ENCODE assay signal across 8 cellular contexts in genomic region chr6:28280595-28281287, GRCh38. TPM values are rescaled to one million over a fixed set of nuclear protein-coding genes. Genes with fewer than 3 reads are reported as not detected.
DNase-seq lines count a peak whose midpoint lies in the region; ATAC-seq and TF ChIP-seq lines count a peak whose summit lies in the region.

No MANE protein-coding gene starts in this region.

- BruUV-seq in IMR-90 (replicated peaks; lab: Mats Ljungman, UMichigan) (no TSS peak), mammary epithelial cell (replicated peaks; lab: Mats Ljungman, UMichigan) (no TSS peak)

- dilution Hi-C loops in IMR-90 (cut with HindIII; ENCODE audit: low sequenced_read_pairs, unreplicated experiment) = no loop called here
- dilution Hi-C loops in mammary epithelial cell (cut with HindIII; ENCODE audit: low sequenced_read_pairs) = no loop called here

- H3K27ac ChIP-seq in ACC112 (ENCODE audit: low read depth, low read length) (no peak overlapping the region), IMR-90 (ENCODE audit: insufficient read depth, low read length) (no peak overlapping the region), mammary epithelial cell (ENCODE audit: insufficient read depth, low read depth, low read length) (peak overlapping the region; percentile 22)

- intact Hi-C loops in IMR-90 (cut with micrococcal nuclease) = loop anchor here (1.0 to 2.0 kb wide), 2 partner anchors 28 to 76 kb away; partner anchors contain the start of gene ZKSCAN4
- intact Hi-C loops in mammary epithelial cell (cut with micrococcal nuclease) = loop anchor here (1.0 to 5.0 kb wide), 3 partner anchors 28 to 77 kb away; partner anchors contain the start of genes ZKSCAN4 and ZSCAN9

- no peak for TF ChIP-seq RAD21 in IMR-90 (IDR thresholded peaks at IDR 0.05; ENCODE audit: low read length)

- no peak for TF ChIP-seq POLR2A in IMR-90 (IDR thresholded peaks at IDR 0.05; ENCODE audit: low read depth, low read length)

- no peaks in the 10 kb centered on the region for H3K27me3 ChIP-seq in ACC112 (ENCODE audit: insufficient read depth, low read length)
- H3K27me3 ChIP-seq in IMR-90 (ENCODE audit: control insufficient read depth, insufficient read depth, low read length) = no peaks in the 10 kb centered on the region
- no peaks in the 10 kb centered on the region for H3K27me3 ChIP-seq in mammary epithelial cell (ENCODE audit: insufficient read depth, low read length)
- no peaks in the 10 kb centered on the region for H3K27me3 ChIP-seq in mucosa of stomach (ENCODE audit: control insufficient read depth, insufficient read depth, low read length)

- H4K8ac ChIP-seq in IMR-90 (ENCODE audit: low read depth in 2 of 2, low read length in 2 of 2) = peak overlapping the region; percentile 93 to 94

- peak overlapping the region; percentile 67 for H2BK5ac ChIP-seq in IMR-90 (ENCODE audit: low read depth, low read length, poor library complexity, severe bottlenecking)

- H3K9me1 ChIP-seq in IMR-90 (ENCODE audit: insufficient read depth, low read length) = no peaks in the 10 kb centered on the region; the same call in 1 of the 2 replicates

- peak overlapping the region; percentile 93 for H3K4ac ChIP-seq in IMR-90 (ENCODE audit: low read depth, low read length)

- DNase-seq in IMR-90 (no peak), mammary epithelial cell (no peak), iPS-NIHi7 (ENCODE audit: extremely low spot score) (no peak), SKM-1 treated with dmso at 0.1 percent for 144 hours (lab: John Stamatoyannopoulos, UW; ENCODE audit: unreplicated experiment) (no peak), NCI-H2107 (lab: John Stamatoyannopoulos, UW) (no peak), SW 1271 (lab: John Stamatoyannopoulos, UW) (no peak)

- peak overlapping the region; percentile 95 for H4K5ac ChIP-seq in IMR-90 (ENCODE audit: low read depth, low read length)

- no peak for ATAC-seq in IMR-90 (ENCODE audit: low read depth)

- H2BK120ac ChIP-seq in IMR-90 (ENCODE audit: low read depth, low read length) = peak overlapping the region; percentile 61; the same call in 1 of the 2 replicates

- H3K9me3 ChIP-seq in IMR-90 (ENCODE audit: control insufficient read depth, insufficient read depth, low read length) (peaks cover 3% of the 10 kb centered on the region), mammary epithelial cell (replicated peaks; ENCODE audit: insufficient read depth, low read length) (no peaks in the 10 kb centered on the region), mucosa of stomach (ENCODE audit: control insufficient read depth, low read length) (no peaks in the 10 kb centered on the region)

- no peak overlapping the region; the same call in 1 of the 2 replicates for H3K18ac ChIP-seq in IMR-90 (ENCODE audit: low read depth, low read length)

- H3K4me3 ChIP-seq in ACC112 (ENCODE audit: low read depth, low read length) (peak overlapping the region; percentile 89), IMR-90 (ENCODE audit: insufficient read depth, low read depth, low read length) (peak overlapping the region; percentile 95), mammary epithelial cell (replicated peaks in 1 of 3; ENCODE audit: insufficient read depth in 1 of 3, low read depth in 2 of 3, low read length in 3 of 3) (peak overlapping the region; percentile 70 to 93 (median 70)), mucosa of stomach (ENCODE audit: low read length) (peak overlapping the region; percentile 27)

- H2BK20ac ChIP-seq in IMR-90 (ENCODE audit: low read depth, low read length) = no peak overlapping the region; the same call in 1 of the 2 replicates

- H4K91ac ChIP-seq in IMR-90 (ENCODE audit: insufficient read depth, low read depth, low read length) = peak overlapping the region; percentile 85; the same call in 1 of the 2 replicates

- H3K79me1 ChIP-seq in IMR-90 (ENCODE audit: low read depth in 1 of 2, low read length in 2 of 2) = peaks cover 15 to 25% of the 10 kb centered on the region in 2 experiments

- TF ChIP-seq CTCF in IMR-90 (conservative IDR thresholded peaks at IDR 0.05; ENCODE audit: low read depth, low read length) (no peak), mammary epithelial cell (conservative IDR thresholded peaks at IDR 0.05 in 1 of 2, IDR thresholded peaks at IDR 0.05 in 1 of 2; ENCODE audit: extremely low read depth in 1 of 2, insufficient read depth in 1 of 2, low read depth in 1 of 2, low read length in 2 of 2) (no peak)

- H3K36me3 ChIP-seq in ACC112 (ENCODE audit: insufficient read depth, low read length) (peaks cover 39% of the 10 kb centered on the region), IMR-90 (ENCODE audit: control insufficient read depth, insufficient read depth, low read length) (peaks cover 16% of the 10 kb centered on the region), mammary epithelial cell (ENCODE audit: insufficient read depth, low read length) (peaks cover 5% of the 10 kb centered on the region), mucosa of stomach (ENCODE audit: control insufficient read depth, insufficient read depth, low read length) (no peaks in the 10 kb centered on the region)

- H2AK5ac ChIP-seq in IMR-90 (ENCODE audit: low read depth, low read length) = no peak overlapping the region

- H3K9ac ChIP-seq in IMR-90 (ENCODE audit: low read depth, low read length) = peak overlapping the region; percentile 86
- H3K9ac ChIP-seq in mammary epithelial cell (ENCODE audit: insufficient read depth, low read length) = peak overlapping the region; percentile 70
- H3K9ac ChIP-seq in mucosa of stomach (ENCODE audit: low read length) = peak overlapping the region; percentile 66

- in situ Hi-C loops in IMR-90 (cut with MboI; ENCODE audit: low sequenced_read_pairs) (no loop called here), mammary epithelial cell (cut with MboI; ENCODE audit: low sequenced_read_pairs in 2 of 2) (no loop called here)

- H2BK15ac ChIP-seq in IMR-90 (ENCODE audit: low read depth, low read length) = no peak overlapping the region

- no CpG with 5 or more reads among the region's 3 CpGs for WGBS in IMR-90 (ENCODE audit: extremely low coverage in 2 of 2, insufficient read length in 1 of 2), 2 experiments
- WGBS in mammary epithelial cell (ENCODE audit: low coverage, missing lambda C conversion rate) = 43% methylated on average over 3 of the region's 3 CpGs

- H3K4me2 ChIP-seq in IMR-90 (ENCODE audit: low read depth, low read length) (peak overlapping the region; percentile 94), mammary epithelial cell (ENCODE audit: insufficient read depth, low read depth, low read length) (peak overlapping the region; percentile 93)

- H3K79me2 ChIP-seq in ACC112 (ENCODE audit: control insufficient read depth, insufficient read depth, low read length, unreplicated experiment) = peaks cover 14% of the 10 kb centered on the region
- H3K79me2 ChIP-seq in mammary epithelial cell (ENCODE audit: insufficient read depth, low read length) = peaks cover 15% of the 10 kb centered on the region

- POLR2A ChIA-PET in IMR-90 (lab: Charles Lee; ENCODE audit: unreplicated experiment) = interaction anchor here (1.0 kb wide), 1 partner anchor 31 kb away, joined by 5 read pairs; no protein-coding TSS in a partner anchor

- H2AFZ ChIP-seq in ACC112 (ENCODE audit: low read length, unreplicated experiment) = peak overlapping the region; percentile 71
- H2AFZ ChIP-seq in IMR-90 (replicated peaks; ENCODE audit: low read length, poor library complexity) = peak overlapping the region; percentile 98
- H2AFZ ChIP-seq in mammary epithelial cell (ENCODE audit: low read depth, low read length) = peak overlapping the region; percentile 98

- H3K14ac ChIP-seq in IMR-90 (replicated peaks; ENCODE audit: low read depth, low read length) = peak overlapping the region; percentile 98

- H3K23ac ChIP-seq in IMR-90 (ENCODE audit: low read depth, low read length) = peak overlapping the region; percentile 46; the same call in 1 of the 2 replicates

- H3K56ac ChIP-seq in IMR-90 (ENCODE audit: extremely low read depth, insufficient read depth, low read length) = peak overlapping the region; percentile 24; the same call in 1 of the 2 replicates

- no peaks in the 10 kb centered on the region for H4K20me1 ChIP-seq in IMR-90 (ENCODE audit: insufficient read depth, low read length)
- no peaks in the 10 kb centered on the region for H4K20me1 ChIP-seq in mammary epithelial cell (ENCODE audit: insufficient read depth, low read length)

- H2AK9ac ChIP-seq in IMR-90 (replicated peaks; ENCODE audit: low read depth, low read length, poor library complexity) = no peak overlapping the region

- CTCF ChIA-PET in IMR-90 (lab: Yijun Ruan, JAX) (interaction anchor here (1.2 kb wide), 1 partner anchor 75 kb away, joined by 3 read pairs; no protein-coding TSS in a partner anchor), mammary epithelial cell (lab: Charles Lee; ENCODE audit: low non-redundant PET) (no interaction called here)

- peaks cover 6% of the 10 kb centered on the region for H3K4me1 ChIP-seq in ACC112 (ENCODE audit: control insufficient read depth, insufficient read depth, low read length, unreplicated experiment)
- peaks cover 3% of the 10 kb centered on the region; the same call in 1 of the 2 replicates for H3K4me1 ChIP-seq in IMR-90 (ENCODE audit: control insufficient read depth, insufficient read depth, low read length)
- H3K4me1 ChIP-seq in mammary epithelial cell (ENCODE audit: insufficient read depth, low read length) = peaks cover 6% of the 10 kb centered on the region
- H3K4me1 ChIP-seq in mucosa of stomach (ENCODE audit: control insufficient read depth, insufficient read depth, low read length) = no peaks in the 10 kb centered on the region

RNA-seq across cellular contexts. Expression of gene PGBD1, which starts 0.6 kb away (rescaled TPM):
- total RNA-seq in IMR-90 (2012; rRNA removed) = 6.3 and 6.9 TPM in 2 replicates
- 3.3 and 3.9 TPM in 2 replicates for polyA plus RNA-seq in IMR-90 (2012; rRNA removed)
- polyA plus RNA-seq in IMR-90 (2012; cell fraction: cytosol; rRNA removed) = 1.1 and 1.5 TPM in 2 replicates
- polyA plus RNA-seq in IMR-90 (2012; cell fraction: nucleus; rRNA removed; ENCODE audit: low replicate concordance) = 2.2 and 4.3 TPM in 2 replicates
- total RNA-seq in mammary epithelial cell = 1 to 10 TPM; 5.7 to 7.7 TPM
- polyA plus RNA-seq in mammary epithelial cell = 3.8 TPM
- polyA minus RNA-seq in mammary epithelial cell = 0.57 TPM

RNA-seq across cellular contexts. Expression of gene ZSCAN26, which starts 13.8 kb away (rescaled TPM):
- 22.8 and 42.1 TPM in 2 replicates for total RNA-seq in IMR-90 (2012; rRNA removed)
- polyA plus RNA-seq in IMR-90 (2012; rRNA removed) = 12.8 and 13.1 TPM in 2 replicates
- polyA plus RNA-seq in IMR-90 (2012; cell fraction: cytosol; rRNA removed) = 2.2 and 4.8 TPM in 2 replicates
- 11.2 and 46.2 TPM in 2 replicates for polyA plus RNA-seq in IMR-90 (2012; cell fraction: nucleus; rRNA removed; ENCODE audit: low replicate concordance)
- 10 to 100 TPM; 12.4 to 12.7 TPM for total RNA-seq in mammary epithelial cell
- 6.6 TPM for polyA plus RNA-seq in mammary epithelial cell
- polyA minus RNA-seq in mammary epithelial cell = 19.3 TPM

RNA-seq across cellular contexts. Expression of gene NKAPL, which starts 21.6 kb away (rescaled TPM):
- total RNA-seq in IMR-90 (2012; rRNA removed) (0.54 and 0.83 TPM in 2 replicates), mammary epithelial cell (1 to 10 TPM in 1 of 2 donors, under 1 TPM in 1; 0.24 to 1.0 TPM)
- polyA plus RNA-seq in IMR-90 (2012; rRNA removed) (0.49 and 0.51 TPM in 2 replicates), mammary epithelial cell (0.34 TPM)
- polyA plus RNA-seq in IMR-90 (2012; cell fraction: cytosol; rRNA removed) = 0.27 and 0.32 TPM in 2 replicates
- polyA plus RNA-seq in IMR-90 (2012; cell fraction: nucleus; rRNA removed; ENCODE audit: low replicate concordance) = 0.12 and 0.21 TPM in 2 replicates
- not detected for polyA minus RNA-seq in mammary epithelial cell

RNA-seq across cellular contexts. Expression of gene ZKSCAN4, which starts 28.7 kb away (rescaled TPM):
- 4.7 and 5.7 TPM in 2 replicates for total RNA-seq in IMR-90 (2012; rRNA removed)
- polyA plus RNA-seq in IMR-90 (2012; rRNA removed) = 2.0 and 2.4 TPM in 2 replicates
- 0.77 and 0.90 TPM in 2 replicates for polyA plus RNA-seq in IMR-90 (2012; cell fraction: cytosol; rRNA removed)
- 1.3 and 3.4 TPM in 2 replicates for polyA plus RNA-seq in IMR-90 (2012; cell fraction: nucleus; rRNA removed; ENCODE audit: low replicate concordance)
- 1 to 10 TPM; 3.6 to 5.8 TPM for total RNA-seq in mammary epithelial cell
- polyA plus RNA-seq in mammary epithelial cell = 2.2 TPM
- 7.4 TPM for polyA minus RNA-seq in mammary epithelial cell

RNA-seq across cellular contexts. Expression of gene ZSCAN31, which starts 55.2 kb away (rescaled TPM):
- total RNA-seq in IMR-90 (2012; rRNA removed) = 4.2 and 4.7 TPM in 2 replicates
- polyA plus RNA-seq in IMR-90 (2012; rRNA removed) = 1.2 and 1.4 TPM in 2 replicates
- 0.43 and 0.44 TPM in 2 replicates for polyA plus RNA-seq in IMR-90 (2012; cell fraction: cytosol; rRNA removed)
- 0.54 and 1.6 TPM in 2 replicates for polyA plus RNA-seq in IMR-90 (2012; cell fraction: nucleus; rRNA removed; ENCODE audit: low replicate concordance)
- 1 to 10 TPM; 3.8 to 5.8 TPM for total RNA-seq in mammary epithelial cell
- polyA plus RNA-seq in mammary epithelial cell = 1.4 TPM
- not detected for polyA minus RNA-seq in mammary epithelial cell

Comparison
In these comparisons a context has a peak if more than half of its experiments do, and no peak if none do; other contexts are left out.
1. H3K4me3 ChIP-seq: peak in every context shown above with its lines; median percentile 95 in IMR-90; 89 in ACC112; 70 in mammary epithelial cell; 27 in mucosa of stomach.